Comparison of ENCODE assay signal across 32 cellular contexts in the genomic region with DNA sequence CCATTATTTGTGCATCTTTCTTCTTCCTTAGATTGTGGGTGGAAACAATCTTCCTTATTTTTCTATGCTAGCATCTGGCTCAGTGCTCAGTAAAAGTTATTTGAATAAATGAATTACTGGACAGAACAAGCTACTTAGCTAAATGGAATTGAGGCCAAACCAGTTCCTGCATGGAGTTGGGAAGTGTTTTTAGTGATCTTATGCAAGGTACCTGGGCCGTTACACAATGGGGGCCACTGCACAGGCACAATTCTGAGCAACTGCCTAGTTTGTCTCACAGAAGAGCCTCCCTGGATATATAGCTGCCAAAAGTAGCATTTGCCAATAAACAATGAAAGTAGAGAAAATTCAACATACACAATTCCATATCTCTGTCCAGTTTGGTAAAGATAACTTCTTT.
"Had no signal": no experiment of that assay in that cellular context is flagged by ENCODE, and none has a peak within 500 bp of the region (broad histone marks: within the 10 kb centered on the region; RNA-seq: fewer than 3 reads in every experiment).

No MANE protein-coding gene starts in this region.

- H3K36me3 Mint-ChIP-seq: activated naive CD4-positive, alpha-beta T cell treated with anti-CD3 and anti-CD28 coated beads, Interleukin-2, amount 50 U/mL, for 24 hours; activated naive CD8-positive, alpha-beta T cell treated with anti-CD3 and anti-CD28 coated beads, Interleukin-2, amount 10 ng/mL, durations not matched to agents 7 days and 5 days had no signal

- H3K27ac Mint-ChIP-seq: activated CD4-positive, alpha-beta T cell treated with anti-CD3 and anti-CD28 coated beads, Interleukin-2, amount 10 ng/mL, durations not matched to agents 7 days and 5 days; activated CD8-positive, alpha-beta T cell treated with anti-CD3 and anti-CD28 coated beads, Interleukin-2, amount 10 ng/mL, durations not matched to agents 7 days and 5 days; activated naive CD4-positive, alpha-beta T cell treated with anti-CD3 and anti-CD28 coated beads, Interleukin-2, amount 50 U/mL, for 24 hours; activated naive CD8-positive, alpha-beta T cell treated with anti-CD3 and anti-CD28 coated beads, Interleukin-2, amount 10 ng/mL, durations not matched to agents 7 days and 5 days; activated T-cell treated with anti-CD3 and anti-CD28 coated beads, Interleukin-2, amount 50 U/mL, for 24 hours; activated T-helper 2 cell treated with anti-CD3 and anti-CD28 coated beads, Interferon-gamma antibody, Interleukin-2, Interleukin-4, amounts not matched to agents 10 μg/mL and 5 μg/mL and 100 μg/mL, durations not matched to agents 14 hours and 24 hours and 36 hours had no signal

- H3K27ac ChIP-seq: ascending aorta, cardiac muscle cell, SJCRH30, SK-N-MC had no signal

- H3K4me3 Mint-ChIP-seq: activated CD4-positive, alpha-beta T cell treated with anti-CD3 and anti-CD28 coated beads, Interleukin-2, amount 10 ng/mL, durations not matched to agents 7 days and 5 days; activated CD8-positive, alpha-beta T cell treated with anti-CD3 and anti-CD28 coated beads, Interleukin-2, amount 10 ng/mL, durations not matched to agents 7 days and 5 days; activated naive CD4-positive, alpha-beta T cell treated with anti-CD3 and anti-CD28 coated beads, Interleukin-2, amount 50 U/mL, for 24 hours; activated naive CD8-positive, alpha-beta T cell treated with anti-CD3 and anti-CD28 coated beads, Interleukin-2, amount 10 ng/mL, durations not matched to agents 7 days and 5 days; activated T-cell treated with anti-CD3 and anti-CD28 coated beads, Interleukin-2, amount 50 U/mL, for 24 hours; central memory CD8-positive, alpha-beta T cell had no signal

- DNase-seq: activated CD4-positive, alpha-beta T cell treated with anti-CD3 and anti-CD28 coated beads, Interleukin-2, amount 10 ng/mL, durations not matched to agents 7 days and 5 days; activated CD4-positive, alpha-beta T cell treated with anti-CD3 and anti-CD28 coated beads, Interleukin-2, amount 50 U/mL, for 48 hours; activated CD8-positive, alpha-beta T cell treated with anti-CD3 and anti-CD28 coated beads, Interleukin-2, amount 10 ng/mL, durations not matched to agents 7 days and 5 days; activated gamma-delta T cell; activated naive CD4-positive, alpha-beta T cell treated with Interleukin-2 at 50 U/mL for 16 hours; activated naive CD8-positive, alpha-beta T cell treated with anti-CD3 and anti-CD28 coated beads, Interleukin-2, amount 10 ng/mL, durations not matched to agents 7 days and 5 days; activated T-cell treated with anti-CD3 and anti-CD28 coated beads, Interleukin-2, amount 50 U/mL, for 24 hours; amygdala; MG63; NCI-H1092 treated with DMSO at 0.1 percent for 48 hours; NCI-H1417; NCI-H146; NCI-H187; NCI-H2029 treated with DMSO at 0.1 percent for 48 hours; NCI-H2107; NCI-H2171; NCI-H2227 treated with DMSO at 0.1 percent for 48 hours; NCI-H446; NCI-H510A treated with DMSO at 0.1 percent for 48 hours; SHP77; SJCRH30; T-helper 1 cell; T-helper 2 cell; T1000 had no signal

- ATAC-seq: activated CD8-positive, alpha-beta T cell treated with anti-CD3 and anti-CD28 coated beads, Interleukin-2, amount 10 ng/mL, durations not matched to agents 7 days and 5 days; K562; Panc1 had no signal

- H3K4me3 ChIP-seq: ascending aorta, cardiac muscle cell, K562, MG63, SJCRH30, SK-N-MC had no signal

- H3K4me1 Mint-ChIP-seq: activated CD4-positive, alpha-beta T cell treated with anti-CD3 and anti-CD28 coated beads, Interleukin-2, amount 10 ng/mL, durations not matched to agents 7 days and 5 days; activated naive CD4-positive, alpha-beta T cell treated with anti-CD3 and anti-CD28 coated beads, Interleukin-2, amount 50 U/mL, for 24 hours; central memory CD8-positive, alpha-beta T cell had no signal

- FAIRE-seq: K562 had no signal

- H3K27me3 ChIP-seq: ascending aorta, cardiac muscle cell had no signal

- H3K9me3 Mint-ChIP-seq: activated CD4-positive, alpha-beta T cell treated with anti-CD3 and anti-CD28 coated beads, Interleukin-2, amount 10 ng/mL, durations not matched to agents 7 days and 5 days; activated naive CD4-positive, alpha-beta T cell treated with anti-CD3 and anti-CD28 coated beads, Interleukin-2, amount 50 U/mL, for 24 hours; activated naive CD8-positive, alpha-beta T cell treated with anti-CD3 and anti-CD28 coated beads, Interleukin-2, amount 10 ng/mL, durations not matched to agents 7 days and 5 days; activated T-cell treated with anti-CD3 and anti-CD28 coated beads, Interleukin-2, amount 50 U/mL, for 24 hours; activated T-helper 2 cell treated with anti-CD3 and anti-CD28 coated beads, Interferon-gamma antibody, Interleukin-2, Interleukin-4, amounts not matched to agents 10 μg/mL and 5 μg/mL and 100 μg/mL, durations not matched to agents 14 hours and 24 hours and 36 hours; central memory CD8-positive, alpha-beta T cell had no signal

- H3K9me3 ChIP-seq: ascending aorta, MG63, SJCRH30 had no signal

- H3K27me3 Mint-ChIP-seq: activated CD4-positive, alpha-beta T cell treated with anti-CD3 and anti-CD28 coated beads, Interleukin-2, amount 10 ng/mL, durations not matched to agents 7 days and 5 days; activated naive CD4-positive, alpha-beta T cell treated with anti-CD3 and anti-CD28 coated beads, Interleukin-2, amount 50 U/mL, for 24 hours; activated T-cell treated with anti-CD3 and anti-CD28 coated beads, Interleukin-2, amount 50 U/mL, for 24 hours had no signal

- H3K36me3 ChIP-seq: ascending aorta, cardiac muscle cell, MG63, SJCRH30 had no signal
